Comparison of ENCODE assay signal across 8 cellular contexts in the genomic region with DNA sequence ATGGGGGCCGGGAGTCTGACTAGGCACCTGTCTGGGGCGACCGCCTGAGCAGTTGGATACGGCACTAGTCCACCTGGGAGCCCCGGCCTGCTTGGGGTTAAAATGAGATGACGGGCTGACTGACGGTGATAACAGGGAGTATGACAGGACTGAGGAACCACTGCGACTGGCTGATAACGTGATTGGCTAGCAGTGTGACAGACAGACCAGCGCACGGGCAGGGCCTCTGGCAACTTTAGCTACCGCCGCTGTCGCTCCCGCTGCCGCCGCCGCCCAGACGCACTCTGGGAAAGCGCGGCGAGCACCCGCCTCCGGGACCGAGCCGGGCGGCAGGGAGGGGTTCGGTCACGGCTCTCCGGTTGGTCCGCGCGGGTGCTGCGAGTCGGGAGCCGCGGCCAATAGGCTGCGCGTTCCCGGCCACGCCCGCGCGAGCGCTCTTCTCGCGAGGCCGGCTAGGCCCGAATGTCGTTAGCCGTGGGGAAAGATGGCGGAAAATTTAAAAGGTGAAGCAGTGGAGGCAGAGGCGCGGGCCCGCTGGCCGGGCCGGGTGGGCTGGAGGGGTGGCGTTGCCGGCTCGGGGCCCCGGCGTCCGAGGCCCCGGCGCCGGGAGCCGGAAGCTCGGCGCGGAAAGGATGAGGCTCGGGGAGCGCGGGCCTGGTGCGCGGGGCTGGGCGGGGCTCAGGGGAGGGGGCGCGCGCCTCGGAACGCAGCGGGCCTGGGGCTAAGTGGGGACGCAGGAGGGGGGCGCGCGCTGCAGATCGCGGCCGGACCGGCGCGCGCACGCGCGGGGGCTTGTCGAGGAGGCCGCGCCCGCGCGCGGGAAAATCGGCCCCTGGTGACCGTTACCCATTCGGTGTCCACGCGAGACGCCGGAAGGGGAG. TPM values are rescaled to one million over a fixed set of nuclear protein-coding genes. Genes with fewer than 3 reads are reported as not detected.
DNase-seq lines count a peak whose midpoint lies in the region; ATAC-seq, FAIRE-seq and TF ChIP-seq lines count a peak whose summit lies in the region.

A gene with protein sequence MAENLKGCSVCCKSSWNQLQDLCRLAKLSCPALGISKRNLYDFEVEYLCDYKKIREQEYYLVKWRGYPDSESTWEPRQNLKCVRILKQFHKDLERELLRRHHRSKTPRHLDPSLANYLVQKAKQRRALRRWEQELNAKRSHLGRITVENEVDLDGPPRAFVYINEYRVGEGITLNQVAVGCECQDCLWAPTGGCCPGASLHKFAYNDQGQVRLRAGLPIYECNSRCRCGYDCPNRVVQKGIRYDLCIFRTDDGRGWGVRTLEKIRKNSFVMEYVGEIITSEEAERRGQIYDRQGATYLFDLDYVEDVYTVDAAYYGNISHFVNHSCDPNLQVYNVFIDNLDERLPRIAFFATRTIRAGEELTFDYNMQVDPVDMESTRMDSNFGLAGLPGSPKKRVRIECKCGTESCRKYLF (plus strand): TSS at position 434 of the 881 bp plus-strand sequence. CDS start 51 bp downstream, at position 485.

- H3K27me3 ChIP-seq in Caco-2 (replicated peaks; ENCODE audit: control insufficient read depth, insufficient read depth, low read length) = no peaks in the 10 kb centered on the region

- peak within 1 kb of the TSS; percentile 79 for H3K27ac Mint-ChIP-seq in Caco-2 (ENCODE audit: unreplicated experiment)
- H3K27ac Mint-ChIP-seq in memory B cell = peak within 1 kb of the TSS; percentile 88

- no peak for TF ChIP-seq CTCF in Caco-2 (IDR thresholded peaks at IDR 0.05; ENCODE audit: insufficient read depth in 1 of 2, low read depth in 1 of 2, low read length in 1 of 2, severe bottlenecking in 1 of 2, unreplicated experiment in 1 of 2)

- H3K4me3 ChIP-seq in Caco-2 (ENCODE audit: low read depth, low read length) = peak within 1 kb of the TSS; percentile 69

- H3K4me1 ChIP-seq in Caco-2 = no peaks in the 10 kb centered on the region

- H3K36me3 Mint-ChIP-seq in Caco-2 (ENCODE audit: insufficient read depth, unreplicated experiment) = peaks cover 18% of the 10 kb centered on the region
- H3K36me3 Mint-ChIP-seq in memory B cell = peaks cover 7% of the 10 kb centered on the region

- no peaks in the 10 kb centered on the region for H3K36me3 ChIP-seq in Caco-2 (ENCODE audit: control insufficient read depth, insufficient read depth, low read length)

- FAIRE-seq in HTR-8/SVneo (lab: Jason Lieb, UNC) = peak; percentile 36

- peaks cover 7% of the 10 kb centered on the region for H3K4me1 Mint-ChIP-seq in Caco-2 (ENCODE audit: low read depth, unreplicated experiment)
- H3K4me1 Mint-ChIP-seq in memory B cell = peaks cover 11% of the 10 kb centered on the region

- H3K9me3 Mint-ChIP-seq in Caco-2 (ENCODE audit: unreplicated experiment) = no peaks in the 10 kb centered on the region
- H3K9me3 Mint-ChIP-seq in memory B cell = no peaks in the 10 kb centered on the region

- H3K4me3 Mint-ChIP-seq in Caco-2 (ENCODE audit: unreplicated experiment) (peak within 1 kb of the TSS; percentile 85), memory B cell (peak within 1 kb of the TSS; percentile 88)

- H3K27me3 Mint-ChIP-seq in Caco-2 (ENCODE audit: insufficient read depth, unreplicated experiment) (no peaks in the 10 kb centered on the region), memory B cell (no peaks in the 10 kb centered on the region)

- DNase-seq in Caco-2 (peak; percentile 85 to 89), HTR-8/SVneo (ENCODE audit: insufficient read length, low spot score) (peak; percentile 71), NOMO-1 (lab: John Stamatoyannopoulos, UW; ENCODE audit: unreplicated experiment in 2 of 2) (peak; percentile 89 to 95), memory B cell (ENCODE audit: low spot score in 2 of 2) (peak; percentile 62 to 73)
- peak; percentile 86 for DNase-seq in activated CD8-positive, alpha-beta memory T cell treated with anti-CD3 and anti-CD28 coated beads for 24 hours
- DNase-seq in effector CD8-positive, alpha-beta T cell (lab: John Stamatoyannopoulos, UW) = peak; percentile 74
- DNase-seq in stimulated activated CD8-positive, alpha-beta memory T cell treated with anti-CD3 and anti-CD28 coated beads, Interleukin-12 subunit alpha, Interleukin-12 subunit beta, amount 100 ng/mL, for 1 hour (ENCODE audit: low read depth) = peak; percentile 57

- intact Hi-C loops in Caco-2 (cut with micrococcal nuclease; ENCODE audit: unreplicated experiment) = loop anchor here (2.0 to 5.0 kb wide), 3 partner anchors 20 to 106 kb away; partner anchors contain the start of gene HDAC6

- ATAC-seq in GM21381 (IDR thresholded peaks at IDR 0.05; ENCODE audit: unreplicated experiment) (peak; percentile 89), memory B cell (ENCODE audit: low read depth) (peak; percentile 93)

- CTCF ChIA-PET in Caco-2 (lab: Charles Lee) = interaction anchor here (1.7 kb wide), 1 partner anchor 48 kb away, joined by 5 read pairs; no protein-coding TSS in a partner anchor

- POLR2A ChIA-PET in Caco-2 (lab: Charles Lee) = interaction anchor here (0.6 to 1.9 kb wide), 4 partner anchors 17 to 1609 kb away, joined by 3 to 16 read pairs (median 8); no protein-coding TSS in a partner anchor

- H3K9me3 ChIP-seq in Caco-2 = no peaks in the 10 kb centered on the region

- no TSS peak for BruUV-seq in Caco-2 (replicated peaks; lab: Mats Ljungman, UMichigan)

RNA-seq across cellular contexts. Expression of the gene that starts here (rescaled TPM):
- 13.9 and 15.8 TPM in 2 replicates for total RNA-seq in Caco-2 (2022)

Comparison
In these comparisons a context has a peak if more than half of its experiments do, and no peak if none do; other contexts are left out.
1. Peak in every context shown above with its lines: DNase-seq, ATAC-seq and H3K4me3 ChIP-seq.